In the genomic region with DNA sequence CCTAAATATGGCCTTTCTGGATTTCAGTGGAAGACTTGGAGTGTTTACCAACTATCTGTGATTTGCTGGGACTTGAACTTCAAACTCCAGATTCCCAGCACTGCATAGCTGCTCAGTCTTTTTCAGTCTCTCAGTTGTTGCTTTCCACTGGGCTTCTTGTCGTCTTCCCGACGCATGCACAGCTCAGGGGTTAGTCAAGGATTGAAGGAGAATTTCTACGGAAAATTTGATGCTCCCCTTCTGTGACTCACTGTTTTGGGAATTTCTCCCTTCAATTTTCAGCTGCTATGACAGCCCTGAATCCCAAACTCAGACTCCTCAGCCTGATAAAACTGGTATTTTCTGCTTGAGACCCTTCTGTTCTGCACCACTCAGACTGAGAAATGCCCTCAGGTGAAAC, we compare ENCODE assay signal across 1 cellular context.
TF ChIP-seq lines count a peak whose summit lies in the region.

No MANE protein-coding gene starts in this region.

TF ChIP-seq in GM23338, 12 proteins besides CTCF, POLR2A, EP300 and RAD21 (continued from another document):
- TF ChIP-seq, protein P1, sequence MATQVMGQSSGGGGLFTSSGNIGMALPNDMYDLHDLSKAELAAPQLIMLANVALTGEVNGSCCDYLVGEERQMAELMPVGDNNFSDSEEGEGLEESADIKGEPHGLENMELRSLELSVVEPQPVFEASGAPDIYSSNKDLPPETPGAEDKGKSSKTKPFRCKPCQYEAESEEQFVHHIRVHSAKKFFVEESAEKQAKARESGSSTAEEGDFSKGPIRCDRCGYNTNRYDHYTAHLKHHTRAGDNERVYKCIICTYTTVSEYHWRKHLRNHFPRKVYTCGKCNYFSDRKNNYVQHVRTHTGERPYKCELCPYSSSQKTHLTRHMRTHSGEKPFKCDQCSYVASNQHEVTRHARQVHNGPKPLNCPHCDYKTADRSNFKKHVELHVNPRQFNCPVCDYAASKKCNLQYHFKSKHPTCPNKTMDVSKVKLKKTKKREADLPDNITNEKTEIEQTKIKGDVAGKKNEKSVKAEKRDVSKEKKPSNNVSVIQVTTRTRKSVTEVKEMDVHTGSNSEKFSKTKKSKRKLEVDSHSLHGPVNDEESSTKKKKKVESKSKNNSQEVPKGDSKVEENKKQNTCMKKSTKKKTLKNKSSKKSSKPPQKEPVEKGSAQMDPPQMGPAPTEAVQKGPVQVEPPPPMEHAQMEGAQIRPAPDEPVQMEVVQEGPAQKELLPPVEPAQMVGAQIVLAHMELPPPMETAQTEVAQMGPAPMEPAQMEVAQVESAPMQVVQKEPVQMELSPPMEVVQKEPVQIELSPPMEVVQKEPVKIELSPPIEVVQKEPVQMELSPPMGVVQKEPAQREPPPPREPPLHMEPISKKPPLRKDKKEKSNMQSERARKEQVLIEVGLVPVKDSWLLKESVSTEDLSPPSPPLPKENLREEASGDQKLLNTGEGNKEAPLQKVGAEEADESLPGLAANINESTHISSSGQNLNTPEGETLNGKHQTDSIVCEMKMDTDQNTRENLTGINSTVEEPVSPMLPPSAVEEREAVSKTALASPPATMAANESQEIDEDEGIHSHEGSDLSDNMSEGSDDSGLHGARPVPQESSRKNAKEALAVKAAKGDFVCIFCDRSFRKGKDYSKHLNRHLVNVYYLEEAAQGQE (IDR thresholded peaks at IDR 0.05; ENCODE audit: unreplicated experiment) = no peak
- TF ChIP-seq POLR2AphosphoS5 (IDR thresholded peaks at IDR 0.05; ENCODE audit: low read depth) = no peak
